ENCODE assay signal across 27 cellular contexts in genomic region chr7:7226407-7226806, GRCh38.
"Had no signal": no experiment of that assay in that cellular context is flagged by ENCODE, and none has a peak within 500 bp of the region (broad histone marks: within the 10 kb centered on the region; RNA-seq: fewer than 3 reads in every experiment).

No MANE protein-coding gene starts in this region.

- H3K9me3 ChIP-seq: colonic mucosa had no signal

- H3K36me3 ChIP-seq: adrenal gland, colonic mucosa, gastrocnemius medialis, heart right ventricle had no signal

- H3K4me3 ChIP-seq: adrenal gland, colonic mucosa, gastrocnemius medialis, heart right ventricle had no signal

- H3K4me1 ChIP-seq: colonic mucosa had no signal

- FAIRE-seq: astrocyte had no signal

- H3K27me3 ChIP-seq: adrenal gland, colonic mucosa, gastrocnemius medialis, heart right ventricle had no signal

- H3K27ac ChIP-seq: adrenal gland, colonic mucosa, gastrocnemius medialis, heart right ventricle, WERI-Rb-1 had no signal

- DNase-seq: activated CD4-positive, alpha-beta memory T cell treated with anti-CD3 and anti-CD28 coated beads for 36 hours; activated CD4-positive, alpha-beta T cell treated with anti-CD3 and anti-CD28 coated beads for 36 hours; activated CD4-positive, alpha-beta T cell treated with anti-CD3 and anti-CD28 coated beads, Interleukin-2, amount 10 ng/mL, durations not matched to agents 24 days and 14 days; activated CD4-positive, CD25-positive, alpha-beta regulatory T cell; activated CD4-positive, CD25-positive, alpha-beta regulatory T cell treated with anti-CD3 and anti-CD28 coated beads, Interleukin-2, amount 50 U/mL, for 72 hours; activated CD8-positive, alpha-beta memory T cell treated with anti-CD3 and anti-CD28 coated beads, Interleukin-2, amount 10 ng/mL, durations not matched to agents 7 days and 5 days; activated CD8-positive, alpha-beta memory T cell treated with anti-CD3 and anti-CD28 coated beads, Interleukin-2, amount 50 U/mL, for 4 hours; activated CD8-positive, alpha-beta T cell treated with anti-CD3 and anti-CD28 coated beads, Interleukin-2, amount 10 ng/mL, durations not matched to agents 7 days and 5 days; activated effector memory CD4-positive, alpha-beta T cell treated with anti-CD3 and anti-CD28 coated beads, Interleukin-2, amount 50 U/mL, for 16 hours; activated naive CD4-positive, alpha-beta T cell treated with anti-CD3 and anti-CD28 coated beads for 36 hours; activated naive CD8-positive, alpha-beta T cell treated with anti-CD3 and anti-CD28 coated beads for 36 hours; activated naive CD8-positive, alpha-beta T cell treated with anti-CD3 and anti-CD28 coated beads, Interleukin-2, amount 50 U/mL, for 24 hours; activated T-cell treated with anti-CD3 and anti-CD28 coated beads, Interleukin-2, amount 50 U/mL, for 1 hour; activated T-cell treated with anti-CD3 and anti-CD28 coated beads, Interleukin-2, amount 50 U/mL, for 48 hours; adrenal gland; anterior cingulate cortex; caudate nucleus; colonic mucosa; effector CD8-positive, alpha-beta T cell; foreskin fibroblast; gastrocnemius medialis; heart right ventricle; T-helper 1 cell; T-helper 17 cell; T1000; WERI-Rb-1 had no signal
